ENCODE assay signal across 1 cellular context in genomic region chr15:97648728-97649127, GRCh38.
TF ChIP-seq lines count a peak whose summit lies in the region.

No MANE protein-coding gene starts in this region.

TF ChIP-seq in SK-N-SH, 30 proteins besides CTCF, POLR2A, EP300 and RAD21 (continued from another document):
- TF ChIP-seq MAX (IDR thresholded peaks at IDR 0.05; ENCODE audit: low read depth) (no peak), TCF12 (IDR thresholded peaks at IDR 0.05) (no peak), TEAD4 (IDR thresholded peaks at IDR 0.05; ENCODE audit: borderline replicate concordance, insufficient read depth) (no peak), USF2 (IDR thresholded peaks at IDR 0.05; ENCODE audit: borderline replicate concordance, low read depth, low read length) (no peak), ZBTB33 (IDR thresholded peaks at IDR 0.05; ENCODE audit: borderline replicate concordance, low read depth) (no peak), USF1 (IDR thresholded peaks at IDR 0.05; ENCODE audit: borderline replicate concordance, low read depth) (no peak), PBX3 (IDR thresholded peaks at IDR 0.05) (no peak), CHD2 (IDR thresholded peaks at IDR 0.05; ENCODE audit: low read length, partially characterized antibody) (no peak)
